In genomic region chr20:35168701-35169409, GRCh38 we compare ENCODE assay signal across 6 cellular contexts. TPM values are rescaled to one million over a fixed set of nuclear protein-coding genes. Genes with fewer than 3 reads are reported as not detected.
"Had no signal": no experiment of that assay in that cellular context is flagged by ENCODE, and none has a peak within 500 bp of the region (broad histone marks: within the 10 kb centered on the region; RNA-seq: fewer than 3 reads in every experiment).

No MANE protein-coding gene starts in this region.

RNA-seq across cellular contexts. Expression of gene MMP24, which starts 57.6 kb away (rescaled TPM):
- total RNA-seq: activated CD4-positive, alpha-beta memory T cell treated with anti-CD3 and anti-CD28 coated beads, Interleukin-2, amount 10 ng/mL, durations not matched to agents 7 days and 5 days; activated CD4-positive, alpha-beta T cell treated with anti-CD3 and anti-CD28 coated beads for 36 hours; activated CD4-positive, alpha-beta T cell treated with anti-CD3 and anti-CD28 coated beads, Interleukin-2, amount 10 ng/mL, durations not matched to agents 7 days and 5 days; activated CD8-positive, alpha-beta memory T cell treated with anti-CD3 and anti-CD28 coated beads, Interleukin-2, amount 10 ng/mL, durations not matched to agents 7 days and 5 days; activated CD8-positive, alpha-beta T cell treated with anti-CD3 and anti-CD28 coated beads, Interleukin-2, amount 10 ng/mL, durations not matched to agents 7 days and 5 days; activated T-helper 2 cell treated with anti-CD3 and anti-CD28 coated beads, Interferon-gamma antibody, Interleukin-2, Interleukin-4, amounts not matched to agents 10 μg/mL and 5 μg/mL and 100 μg/mL, durations not matched to agents 14 hours and 24 hours and 36 hours had no signal
